In the genomic region with DNA sequence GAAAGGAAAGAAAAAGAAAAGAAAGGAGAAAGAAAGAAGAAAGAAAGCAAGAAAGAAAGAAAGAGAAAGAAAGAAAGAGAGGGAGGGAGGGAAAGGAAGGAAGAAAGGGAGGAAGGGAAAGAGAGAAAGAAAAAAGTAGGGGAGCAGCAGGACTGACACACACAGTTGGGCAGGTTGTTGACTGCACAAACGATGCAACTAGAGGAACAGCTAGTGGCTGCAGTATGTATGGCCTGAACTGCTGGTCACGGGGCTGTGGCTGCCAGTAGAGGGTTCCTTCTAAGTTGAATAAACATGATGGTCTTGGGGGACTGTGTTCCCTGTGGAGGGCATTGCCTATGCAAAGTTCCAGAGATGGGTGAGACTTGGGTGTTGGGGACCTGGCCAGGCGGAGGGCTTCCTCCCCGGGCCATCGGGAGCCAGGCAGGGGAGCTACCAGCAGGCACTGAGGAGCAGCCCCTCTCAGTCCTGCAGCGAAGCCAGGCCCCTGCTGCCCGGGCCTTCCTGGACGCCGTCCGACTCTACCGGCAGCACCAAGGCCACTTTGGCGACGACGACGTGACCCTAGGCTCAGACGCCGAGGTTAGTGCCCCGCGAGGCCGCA, we compare ENCODE assay signal across 1 cellular context.
TF ChIP-seq lines count a peak whose summit lies in the region.

No MANE protein-coding gene starts in this region.

TF ChIP-seq in H1, 55 proteins besides CTCF, POLR2A, EP300 and RAD21:
- TF ChIP-seq SP2 (IDR thresholded peaks at IDR 0.05; ENCODE audit: low read length), result no peak
- TF ChIP-seq, protein P1, sequence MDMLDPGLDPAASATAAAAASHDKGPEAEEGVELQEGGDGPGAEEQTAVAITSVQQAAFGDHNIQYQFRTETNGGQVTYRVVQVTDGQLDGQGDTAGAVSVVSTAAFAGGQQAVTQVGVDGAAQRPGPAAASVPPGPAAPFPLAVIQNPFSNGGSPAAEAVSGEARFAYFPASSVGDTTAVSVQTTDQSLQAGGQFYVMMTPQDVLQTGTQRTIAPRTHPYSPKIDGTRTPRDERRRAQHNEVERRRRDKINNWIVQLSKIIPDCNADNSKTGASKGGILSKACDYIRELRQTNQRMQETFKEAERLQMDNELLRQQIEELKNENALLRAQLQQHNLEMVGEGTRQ (IDR thresholded peaks at IDR 0.05; ENCODE audit: low read length), result no peak
- no peak for TF ChIP-seq CBX5 (IDR thresholded peaks at IDR 0.05; ENCODE audit: low read depth, low read length)
- TF ChIP-seq CTBP2 (IDR thresholded peaks at IDR 0.05; ENCODE audit: borderline replicate concordance, insufficient read depth, insufficient read length, low read length), result no peak
- TF ChIP-seq POU5F1 (IDR thresholded peaks at IDR 0.05; ENCODE audit: low read depth, low read length), result no peak
- no peak for TF ChIP-seq NANOG (IDR thresholded peaks at IDR 0.05; ENCODE audit: insufficient read depth, low read depth, low read length, poor library complexity, severe bottlenecking)
- TF ChIP-seq HDAC2 (IDR thresholded peaks at IDR 0.05; ENCODE audit: borderline replicate concordance in 1 of 2, low read depth in 2 of 2, low read length in 2 of 2), result peak in 1 of 2 experiments; percentile 5; a peak in 1 of 4 replicates
- TF ChIP-seq MAFK (IDR thresholded peaks at IDR 0.05; ENCODE audit: low read depth, low read length), result no peak
- TF ChIP-seq CREB1 (IDR thresholded peaks at IDR 0.05), result no peak
- peak; percentile 87; the same call in 1 of the 2 replicates for TF ChIP-seq KDM1A (IDR thresholded peaks at IDR 0.05; ENCODE audit: borderline replicate concordance, low read length)
TF ChIP-seq in H1: peak in this region for 2.
